Comparison of ENCODE assay signal across 21 cellular contexts in the genomic region with DNA sequence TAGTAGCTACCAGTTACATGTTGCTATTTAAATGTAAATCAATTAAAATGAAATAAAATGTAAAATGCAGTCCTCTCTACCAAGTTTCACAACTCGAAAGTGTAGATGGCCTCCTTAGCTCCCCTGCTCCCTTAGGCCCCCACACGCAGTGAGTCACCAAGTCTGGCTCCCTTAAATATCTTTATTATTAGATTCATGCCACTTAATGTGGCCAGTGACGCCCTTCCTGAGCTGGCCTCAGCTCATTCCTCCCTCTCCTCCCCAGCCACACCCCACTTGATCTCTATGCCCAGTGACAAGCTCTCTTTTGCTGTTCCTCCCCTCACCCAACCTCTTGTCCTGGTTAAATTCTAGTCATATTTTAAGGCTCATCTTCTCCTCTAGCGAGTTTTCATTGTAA.
DNase-seq lines count a peak whose midpoint lies in the region; ATAC-seq and TF ChIP-seq lines count a peak whose summit lies in the region.
"Had no signal": no experiment of that assay in that cellular context is flagged by ENCODE, and none has a peak within 500 bp of the region (broad histone marks: within the 10 kb centered on the region; RNA-seq: fewer than 3 reads in every experiment).

No MANE protein-coding gene starts in this region.

- H3K4me1 Mint-ChIP-seq in HFFc6 (ENCODE audit: low read depth) = no peaks in the 10 kb centered on the region; the same call in 1 of the 2 replicates

- no peaks in the 10 kb centered on the region; the same call in none of the 2 replicates for H3K27me3 Mint-ChIP-seq in HFFc6 (ENCODE audit: insufficient read depth)

- H3K27ac Mint-ChIP-seq in HFFc6 = no peak overlapping the region
- H3K27ac Mint-ChIP-seq: activated CD8-positive, alpha-beta T cell treated with anti-CD3 and anti-CD28 coated beads for 36 hours; CD8-positive, alpha-beta T cell; mesothelial cell of epicardium had no signal

- POLR2A ChIA-PET in RWPE1 (lab: Yijun Ruan, JAX; ENCODE audit: low non-redundant PET) = no interaction called here

- H3K27ac ChIP-seq in RWPE1 = no peak overlapping the region
- H3K27ac ChIP-seq: colonic mucosa, epithelial cell of prostate, right lobe of liver, testis, WERI-Rb-1 had no signal

- TF ChIP-seq CTCF in HFFc6 (IDR thresholded peaks at IDR 0.05) (no peak), RWPE1 (conservative IDR thresholded peaks at IDR 0.05; ENCODE audit: low read depth) (no peak)

- peaks cover 4% of the 10 kb centered on the region; the same call in 1 of the 2 replicates for H3K36me3 Mint-ChIP-seq in HFFc6 (ENCODE audit: low read depth)
- H3K36me3 Mint-ChIP-seq: CD8-positive, alpha-beta T cell; mesothelial cell of epicardium had no signal

- peak; percentile 96 for DNase-seq in A172 (ENCODE audit: low spot score)
- DNase-seq in HFFc6 = peak; percentile 76
- peak; percentile 93 for DNase-seq in SW480 (ENCODE audit: low spot score)
- DNase-seq in kidney tubule cell (ENCODE audit: low spot score) = peak; percentile 57
- DNase-seq in stimulated activated naive CD4-positive, alpha-beta T cell (lab: John Stamatoyannopoulos, UW) = no peak
- no peak for DNase-seq in cerebellum (ENCODE audit: low spot score)
- no peak for DNase-seq in RWPE1 (ENCODE audit: low spot score)
- DNase-seq: activated CD8-positive, alpha-beta T cell treated with anti-CD3 and anti-CD28 coated beads for 36 hours; CD8-positive, alpha-beta T cell; colonic mucosa; head of caudate nucleus; Karpas-422; NCI-H187; OCI-M1; right lobe of liver; stimulated activated CD4-positive, alpha-beta T cell treated with anti-CD3 and anti-CD28 coated beads, Interleukin-4, amount 100 ng/mL, for 24 hours; testis; WERI-Rb-1 had no signal

- H3K4me3 Mint-ChIP-seq in HFFc6 = peak overlapping the region; percentile 11; the same call in 1 of the 2 replicates
- H3K4me3 Mint-ChIP-seq: activated CD8-positive, alpha-beta T cell treated with anti-CD3 and anti-CD28 coated beads for 36 hours; CD8-positive, alpha-beta T cell; mesothelial cell of epicardium had no signal

- no peaks in the 10 kb centered on the region for H3K9me3 Mint-ChIP-seq in HFFc6
- H3K9me3 Mint-ChIP-seq: activated CD8-positive, alpha-beta T cell treated with anti-CD3 and anti-CD28 coated beads for 36 hours; CD8-positive, alpha-beta T cell had no signal

- no peak for ATAC-seq in HG02571 (IDR thresholded peaks at IDR 0.05; ENCODE audit: unreplicated experiment)
- ATAC-seq: activated CD8-positive, alpha-beta T cell treated with anti-CD3 and anti-CD28 coated beads for 36 hours; CD8-positive, alpha-beta T cell; right lobe of liver had no signal

- CTCF ChIA-PET in RWPE1 (lab: Yijun Ruan, JAX) = no interaction called here

Comparison
In these comparisons a context has a peak if more than half of its experiments do, and no peak if none do; other contexts are left out.
1. DNase-seq: peak in A172 (single experiment), HFFc6 (single experiment), SW480 (single experiment) and kidney tubule cell (single experiment); none in stimulated activated naive CD4-positive, alpha-beta T cell (0 of 6), cerebellum (single experiment) and RWPE1 (single experiment).